In the genomic region with DNA sequence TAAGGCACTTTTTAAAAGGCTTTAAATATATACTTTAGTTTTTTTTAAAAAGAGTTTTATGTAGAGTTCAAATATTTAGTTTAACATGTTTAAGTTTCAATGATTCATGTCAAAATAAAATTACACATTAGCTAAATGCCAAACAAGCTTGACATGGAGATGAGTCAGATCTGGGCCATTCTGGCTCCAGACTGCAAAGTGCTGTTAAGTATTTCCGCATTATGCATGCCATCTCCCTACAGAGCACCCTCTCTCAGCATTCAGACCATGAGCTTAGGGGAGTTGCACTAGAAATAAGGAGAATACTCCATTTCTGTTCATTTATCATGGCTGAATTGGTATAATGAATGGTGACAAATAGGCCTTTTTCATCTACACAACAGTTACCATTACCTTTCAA, we compare ENCODE assay signal across 14 cellular contexts. TPM values are rescaled to one million over a fixed set of nuclear protein-coding genes. Genes with fewer than 3 reads are reported as not detected.
DNase-seq lines count a peak whose midpoint lies in the region; ATAC-seq, FAIRE-seq and TF ChIP-seq lines count a peak whose summit lies in the region.
"Had no signal": no experiment of that assay in that cellular context is flagged by ENCODE, and none has a peak within 500 bp of the region (broad histone marks: within the 10 kb centered on the region; RNA-seq: fewer than 3 reads in every experiment).

No MANE protein-coding gene starts in this region.

- no peaks in the 10 kb centered on the region for H3K9me3 ChIP-seq in fibroblast of lung (ENCODE audit: control insufficient read depth, insufficient read depth, low read depth, low read length)
- H3K9me3 ChIP-seq in neuronal stem cell (replicated peaks in 1 of 2; ENCODE audit: control insufficient read depth in 2 of 2, insufficient read depth in 1 of 2, low read depth in 1 of 2, low read length in 2 of 2) = no peaks in the 10 kb centered on the region

- H3K4ac ChIP-seq in neuronal stem cell (ENCODE audit: low read length) = no peak overlapping the region

- no peak overlapping the region for H2BK15ac ChIP-seq in neuronal stem cell (ENCODE audit: low read length)

- H2AK5ac ChIP-seq in neuronal stem cell (ENCODE audit: low read depth, low read length) = no peak overlapping the region

- no peaks in the 10 kb centered on the region for H3K79me1 ChIP-seq in neuronal stem cell (ENCODE audit: low read depth, low read length)

- no peak overlapping the region for H2BK12ac ChIP-seq in neuronal stem cell (ENCODE audit: low read length)

- FAIRE-seq in RCC 7860 (lab: Jason Lieb, UNC) = peak; percentile 35

- H3K23ac ChIP-seq in neuronal stem cell (ENCODE audit: low read depth, low read length, poor library complexity) = no peak overlapping the region

- no peaks in the 10 kb centered on the region for H3K27me3 ChIP-seq in fibroblast of lung (ENCODE audit: control insufficient read depth, insufficient read depth, low read length)
- no peaks in the 10 kb centered on the region for H3K27me3 ChIP-seq in neuronal stem cell (ENCODE audit: control insufficient read depth in 3 of 3, insufficient read depth in 3 of 3, low read depth in 1 of 3, low read length in 3 of 3)

- no peak overlapping the region for H2AFZ ChIP-seq in fibroblast of lung (ENCODE audit: low read length)
- H2AFZ ChIP-seq in neuronal stem cell (ENCODE audit: low read length) = peak overlapping the region; percentile 5

- no peak overlapping the region for H2BK120ac ChIP-seq in neuronal stem cell (ENCODE audit: low read depth, low read length)

- H3K4me3 ChIP-seq in fibroblast of lung (replicated peaks in 1 of 4; ENCODE audit: control extremely low read depth in 1 of 4, insufficient read depth in 1 of 4, low read depth in 3 of 4, low read length in 4 of 4) (no peak overlapping the region), neuronal stem cell (ENCODE audit: low read length in 2 of 2) (no peak overlapping the region)

- H3K36me3 ChIP-seq in fibroblast of lung (ENCODE audit: control insufficient read depth, insufficient read depth, low read length) = no peaks in the 10 kb centered on the region
- no peaks in the 10 kb centered on the region for H3K36me3 ChIP-seq in neuronal stem cell (replicated peaks in 1 of 2; ENCODE audit: control insufficient read depth in 2 of 2, insufficient read depth in 2 of 2, low read length in 2 of 2)

- H3K9ac ChIP-seq in fibroblast of lung (ENCODE audit: insufficient read depth, low read length) (no peak overlapping the region), neuronal stem cell (ENCODE audit: low read depth, low read length, poor library complexity) (no peak overlapping the region)

- ATAC-seq in HG03354 (IDR thresholded peaks at IDR 0.05; ENCODE audit: poor library complexity, severe bottlenecking, unreplicated experiment) (no peak), GM21786 (IDR thresholded peaks at IDR 0.05; ENCODE audit: unreplicated experiment) (no peak)

- DNase-seq in EL (peak; percentile 32), RCC 7860 (ENCODE audit: low spot score) (no peak), fibroblast of lung (ENCODE audit: low read depth in 2 of 2) (peak; percentile 52 to 72), neuronal stem cell (ENCODE audit: low spot score) (no peak), pons (ENCODE audit: low spot score) (no peak), SIG-M5 treated with dmso at 0.1 percent for 504 hours (lab: John Stamatoyannopoulos, UW; ENCODE audit: unreplicated experiment) (no peak)
- DNase-seq: amygdala; effector memory CD4-positive, alpha-beta T cell; MV-4-11; stimulated activated CD4-positive, alpha-beta T cell treated with anti-CD3 and anti-CD28 coated beads, Interleukin-4, amount 100 ng/mL, for 4 hours had no signal

- H2BK5ac ChIP-seq in neuronal stem cell (ENCODE audit: low read length) = no peak overlapping the region

- H4K20me1 ChIP-seq in fibroblast of lung (ENCODE audit: control insufficient read depth, extremely low read depth, insufficient read depth, low read length) = no peaks in the 10 kb centered on the region

- no peak overlapping the region for H3K18ac ChIP-seq in neuronal stem cell (ENCODE audit: low read length)

- H3K14ac ChIP-seq in neuronal stem cell (ENCODE audit: low read length) = no peak overlapping the region

- H4K8ac ChIP-seq in neuronal stem cell (ENCODE audit: low read depth, low read length) = no peak overlapping the region

- no peaks in the 10 kb centered on the region for H3K79me2 ChIP-seq in fibroblast of lung (ENCODE audit: control insufficient read depth, insufficient read depth, low read length)

- H3K4me2 ChIP-seq in fibroblast of lung (ENCODE audit: extremely low read depth, insufficient read depth, low read length) (no peak overlapping the region), neuronal stem cell (ENCODE audit: insufficient read depth, low read length, poor library complexity, severe bottlenecking) (no peak overlapping the region)

- H4K91ac ChIP-seq in neuronal stem cell (ENCODE audit: low read depth, low read length, poor library complexity) = no peak overlapping the region

- no peak for TF ChIP-seq CTCF in fibroblast of lung (conservative IDR thresholded peaks at IDR 0.05 in 1 of 2, IDR thresholded peaks at IDR 0.05 in 1 of 2; ENCODE audit: low read depth in 1 of 2, low read length in 2 of 2)

- no CpG with 5 or more reads among the region's 1 CpG for WGBS in neuronal stem cell (ENCODE audit: extremely low coverage in 2 of 2, insufficient read length in 2 of 2, insufficient replicate concordance in 1 of 2), 2 donors

- H3K27ac ChIP-seq in fibroblast of lung (ENCODE audit: insufficient read depth, low read length) (no peak overlapping the region), neuronal stem cell (replicated peaks; ENCODE audit: low read length) (peak overlapping the region; percentile 5)

- H3K4me1 ChIP-seq in fibroblast of lung (ENCODE audit: control insufficient read depth, extremely low read depth, insufficient read depth, low read length) (no peaks in the 10 kb centered on the region), neuronal stem cell (ENCODE audit: control insufficient read depth in 2 of 2, insufficient read depth in 1 of 2, low read depth in 1 of 2, low read length in 2 of 2) (peaks cover 4 to 37% of the 10 kb centered on the region in 2 donors)

RNA-seq across cellular contexts. Expression of a gene that starts 21.5 kb away (rescaled TPM):
- under 0.01 TPM in 1 of 2 replicates, not detected in the other for total RNA-seq in fibroblast of lung
- 0.02 TPM in 1 of 2 replicates, not detected in the other for polyA plus RNA-seq in fibroblast of lung
- 0.03 and 0.05 TPM in 2 replicates for polyA plus RNA-seq in fibroblast of lung (2012)
- polyA minus RNA-seq in fibroblast of lung (ENCODE audit: low replicate concordance) = not detected in 2 replicates
- 1.2 TPM for polyA plus RNA-seq in neuronal stem cell (2013, experiment 1 of 2)
- polyA plus RNA-seq in neuronal stem cell (2013, experiment 2 of 2) = 1.4 TPM
- total RNA-seq: RPMI7951 had no signal
- polyA plus RNA-seq: CD14-positive monocyte had no signal

Comparison
In these comparisons a context has a peak if more than half of its experiments do, and no peak if none do; other contexts are left out.
1. DNase-seq: peak in EL (single experiment) and fibroblast of lung (2 of 2); none in RCC 7860 (single experiment), neuronal stem cell (single experiment), pons (single experiment) and SIG-M5 treated with dmso at 0.1 percent for 504 hours (single experiment).